Comparison of ENCODE assay signal across 8 cellular contexts in genomic region chr15:101252836-101253235, GRCh38. TPM values are rescaled to one million over a fixed set of nuclear protein-coding genes. Genes with fewer than 3 reads are reported as not detected.
DNase-seq lines count a peak whose midpoint lies in the region; ATAC-seq lines count a peak whose summit lies in the region.

No MANE protein-coding gene starts in this region.

- H3K36me3 ChIP-seq in aorta (ENCODE audit: control insufficient read depth in 1 of 2, insufficient read depth in 2 of 2, low read length in 1 of 2) = no peaks in the 10 kb centered on the region

- no peak for ATAC-seq in stimulated activated naive CD8-positive, alpha-beta T cell treated with anti-CD3 and anti-CD28 coated beads, Interleukin-15, Interleukin-2, amounts not matched to agents 100 U/mL and 50 U/mL, for 24 hours
- no peak for ATAC-seq in activated naive CD8-positive, alpha-beta T cell treated with anti-CD3 and anti-CD28 coated beads, Interleukin-2, amount 50 U/mL, for 24 hours
- ATAC-seq in memory B cell (ENCODE audit: low read depth) = no peak
- ATAC-seq in aorta (ENCODE audit: low FRiP score) = no peak
- ATAC-seq in GM19463 (IDR thresholded peaks at IDR 0.05; ENCODE audit: unreplicated experiment) = no peak

- H3K27me3 ChIP-seq in aorta (ENCODE audit: control insufficient read depth in 1 of 2, insufficient read depth in 2 of 2, low read length in 1 of 2) = no peaks in the 10 kb centered on the region

- intact Hi-C loops in aorta (cut with DNase I) = loop anchor here (1.0 to 10.0 kb wide), 5 partner anchors 56 to 338 kb away; partner anchors contain the start of gene LRRK1 (in 1 of the 2)

- WGBS in aorta, 2 donors = 17 to 20% methylated on average over 3 of the region's 3 CpGs

- H3K36me3 Mint-ChIP-seq in stimulated activated naive CD8-positive, alpha-beta T cell treated with anti-CD3 and anti-CD28 coated beads, Interleukin-15, Interleukin-2, amounts not matched to agents 100 ng/mL and 50 ng/mL, for 24 hours (ENCODE audit: low read depth) = peaks cover 17% of the 10 kb centered on the region
- peaks cover 22% of the 10 kb centered on the region for H3K36me3 Mint-ChIP-seq in activated naive CD8-positive, alpha-beta T cell treated with anti-CD3 and anti-CD28 coated beads, Interleukin-2, amount 50 U/mL, for 24 hours (ENCODE audit: low read depth)
- no peaks in the 10 kb centered on the region for H3K36me3 Mint-ChIP-seq in memory B cell

- H3K27ac ChIP-seq in aorta (ENCODE audit: low read depth in 1 of 2, low read length in 2 of 2) = peak overlapping the region in 1 of 2 donors; percentile 73

- no peaks in the 10 kb centered on the region for H3K27me3 Mint-ChIP-seq in stimulated activated naive CD8-positive, alpha-beta T cell treated with anti-CD3 and anti-CD28 coated beads, Interleukin-15, Interleukin-2, amounts not matched to agents 100 ng/mL and 50 ng/mL, for 24 hours
- no peaks in the 10 kb centered on the region for H3K27me3 Mint-ChIP-seq in activated naive CD8-positive, alpha-beta T cell treated with anti-CD3 and anti-CD28 coated beads, Interleukin-2, amount 50 U/mL, for 24 hours
- H3K27me3 Mint-ChIP-seq in memory B cell = no peaks in the 10 kb centered on the region

- H3K4me3 Mint-ChIP-seq in stimulated activated naive CD8-positive, alpha-beta T cell treated with anti-CD3 and anti-CD28 coated beads, Interleukin-15, Interleukin-2, amounts not matched to agents 100 ng/mL and 50 ng/mL, for 24 hours = peak overlapping the region; percentile 92
- peak overlapping the region; percentile 86 for H3K4me3 Mint-ChIP-seq in activated naive CD8-positive, alpha-beta T cell treated with anti-CD3 and anti-CD28 coated beads, Interleukin-2, amount 50 U/mL, for 24 hours
- peak overlapping the region; percentile 97 for H3K4me3 Mint-ChIP-seq in memory B cell

- peak overlapping the region; percentile 65 to 70 for H3K4me3 ChIP-seq in aorta (ENCODE audit: low read length in 2 of 2)

- H3K9me3 Mint-ChIP-seq in stimulated activated naive CD8-positive, alpha-beta T cell treated with anti-CD3 and anti-CD28 coated beads, Interleukin-15, Interleukin-2, amounts not matched to agents 100 ng/mL and 50 ng/mL, for 24 hours = no peaks in the 10 kb centered on the region
- H3K9me3 Mint-ChIP-seq in activated naive CD8-positive, alpha-beta T cell treated with anti-CD3 and anti-CD28 coated beads, Interleukin-2, amount 50 U/mL, for 24 hours = no peaks in the 10 kb centered on the region
- no peaks in the 10 kb centered on the region for H3K9me3 Mint-ChIP-seq in memory B cell

- H3K4me1 ChIP-seq in aorta (ENCODE audit: control insufficient read depth in 1 of 2, insufficient read depth in 2 of 2, low read length in 2 of 2) = peaks cover 0 to 2% of the 10 kb centered on the region in 2 donors

- peaks cover 60% of the 10 kb centered on the region for H3K4me1 Mint-ChIP-seq in stimulated activated naive CD8-positive, alpha-beta T cell treated with anti-CD3 and anti-CD28 coated beads, Interleukin-15, Interleukin-2, amounts not matched to agents 100 ng/mL and 50 ng/mL, for 24 hours (ENCODE audit: low read depth)
- H3K4me1 Mint-ChIP-seq in activated naive CD8-positive, alpha-beta T cell treated with anti-CD3 and anti-CD28 coated beads, Interleukin-2, amount 50 U/mL, for 24 hours = peaks cover 52% of the 10 kb centered on the region
- peaks cover 13% of the 10 kb centered on the region for H3K4me1 Mint-ChIP-seq in memory B cell

- peak overlapping the region; percentile 92 for H3K27ac Mint-ChIP-seq in stimulated activated naive CD8-positive, alpha-beta T cell treated with anti-CD3 and anti-CD28 coated beads, Interleukin-15, Interleukin-2, amounts not matched to agents 100 ng/mL and 50 ng/mL, for 24 hours
- H3K27ac Mint-ChIP-seq in activated naive CD8-positive, alpha-beta T cell treated with anti-CD3 and anti-CD28 coated beads, Interleukin-2, amount 50 U/mL, for 24 hours = peak overlapping the region; percentile 91
- H3K27ac Mint-ChIP-seq in memory B cell = peak overlapping the region; percentile 58

- no peaks in the 10 kb centered on the region for H3K9me3 ChIP-seq in aorta (ENCODE audit: control insufficient read depth, low read length)

- no peak for DNase-seq in stimulated activated naive CD8-positive, alpha-beta T cell treated with anti-CD3 and anti-CD28 coated beads, Interleukin-15, Interleukin-2, amounts not matched to agents 100 U/mL and 50 U/mL, for 24 hours
- DNase-seq in activated naive CD8-positive, alpha-beta T cell treated with anti-CD3 and anti-CD28 coated beads, Interleukin-2, amount 50 U/mL, for 24 hours = no peak
- DNase-seq in memory B cell (ENCODE audit: low spot score in 2 of 2) (no peak), aorta (no peak), DMS53 (lab: John Stamatoyannopoulos, UW) (no peak), cerebellum (ENCODE audit: low spot score) (no peak)

RNA-seq across cellular contexts. Expression of gene CHSY1, which starts 1.0 kb away (rescaled TPM):
- total RNA-seq in aorta (10 to 100 TPM; 65.4 to 78.4 TPM), cerebellum (40.9 TPM)
- polyA plus RNA-seq in aorta = 10 to 100 TPM; 10.8 to 34.2 TPM

RNA-seq across cellular contexts. Expression of gene SELENOS, which starts 24.4 kb away (rescaled TPM):
- total RNA-seq in aorta (10 to 100 TPM; 69.0 to 74.3 TPM), cerebellum (28.8 TPM)
- polyA plus RNA-seq in aorta = 100 to 1,000 TPM; 115 to 123 TPM

RNA-seq across cellular contexts. Expression of gene SNRPA1, which starts 42.2 kb away (rescaled TPM):
- total RNA-seq in aorta (10 to 100 TPM; 46.4 to 49.2 TPM), cerebellum (18.1 TPM)
- polyA plus RNA-seq in aorta = 10 to 100 TPM; 37.6 to 54.1 TPM
